ENCODE assay signal across 1 cellular context in genomic region chrX:30620980-30621716, GRCh38.
TF ChIP-seq lines count a peak whose summit lies in the region.

No MANE protein-coding gene starts in this region.

TF ChIP-seq in WTC11, 78 proteins besides CTCF, POLR2A, EP300 and RAD21 (continued from another document):
- no peak for TF ChIP-seq AFF4 (CRISPR knock-in tag; IDR thresholded peaks at IDR 0.05; ENCODE audit: borderline replicate concordance)
- TF ChIP-seq GRHL2 (CRISPR knock-in tag; IDR thresholded peaks at IDR 0.05; ENCODE audit: insufficient replicate concordance, severe bottlenecking): no peak
- no peak for TF ChIP-seq ZBTB43 (CRISPR knock-in tag; IDR thresholded peaks at IDR 0.05)
